Comparison of ENCODE assay signal across 8 cellular contexts in the genomic region with DNA sequence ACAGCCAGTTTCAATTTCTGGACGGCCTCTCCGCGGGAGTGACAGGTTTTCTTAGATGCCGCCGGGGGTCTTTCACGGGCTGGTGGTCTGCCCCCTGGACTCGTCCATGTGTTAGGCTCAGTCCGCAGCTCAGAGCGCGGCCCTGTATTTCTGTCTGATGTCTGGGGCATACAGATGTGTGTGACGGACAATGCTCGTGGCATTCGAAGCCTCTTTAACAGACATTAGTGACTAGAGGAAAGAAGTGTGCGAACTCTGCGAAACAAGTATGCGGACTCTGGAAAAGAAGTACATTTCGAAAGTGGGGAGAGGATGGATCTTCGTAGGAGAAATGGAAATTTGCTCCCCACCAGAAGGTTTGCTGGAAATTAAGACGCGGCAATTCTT. TPM values are rescaled to one million over a fixed set of nuclear protein-coding genes. Genes with fewer than 3 reads are reported as not detected.
DNase-seq lines count a peak whose midpoint lies in the region; ATAC-seq and TF ChIP-seq lines count a peak whose summit lies in the region.

No MANE protein-coding gene starts in this region.

- H3K27me3 ChIP-seq in CD8-positive, alpha-beta T cell (ENCODE audit: insufficient read depth, low read length), result no peaks in the 10 kb centered on the region
- H3K27me3 ChIP-seq in breast epithelium, result no peaks in the 10 kb centered on the region
- no peaks in the 10 kb centered on the region for H3K27me3 ChIP-seq in left lung
- no peaks in the 10 kb centered on the region for H3K27me3 ChIP-seq in testis

- TF ChIP-seq POLR2A in breast epithelium (IDR thresholded peaks at IDR 0.05) (no peak), testis (IDR thresholded peaks at IDR 0.05) (no peak)

- no peak for TF ChIP-seq CTCF in CD8-positive, alpha-beta T cell (IDR thresholded peaks at IDR 0.05)
- TF ChIP-seq CTCF in breast epithelium (IDR thresholded peaks at IDR 0.05) (no peak), left lung (IDR thresholded peaks at IDR 0.05) (no peak), testis (IDR thresholded peaks at IDR 0.05) (no peak)

- H3K9me3 ChIP-seq in CD8-positive, alpha-beta T cell (ENCODE audit: low read length), result no peaks in the 10 kb centered on the region
- H3K9me3 ChIP-seq in breast epithelium (no peaks in the 10 kb centered on the region), left lung (no peaks in the 10 kb centered on the region), testis (no peaks in the 10 kb centered on the region)

- CTCF ChIA-PET in CD8-positive, alpha-beta T cell (lab: Charles Lee), result interaction anchor here (1.1 to 3.1 kb wide), 3 partner anchors 10 to 184 kb away, joined by 3 to 25 read pairs (median 8); no protein-coding TSS in a partner anchor

- H3K36me3 ChIP-seq in CD8-positive, alpha-beta T cell (ENCODE audit: insufficient read depth, low read length), result no peaks in the 10 kb centered on the region
- no peaks in the 10 kb centered on the region for H3K36me3 ChIP-seq in breast epithelium
- no peaks in the 10 kb centered on the region for H3K36me3 ChIP-seq in left lung
- no peaks in the 10 kb centered on the region for H3K36me3 ChIP-seq in testis (ENCODE audit: low read depth, missing control alignments)

- DNase-seq in CD8-positive, alpha-beta T cell, result peak in 1 of 7 experiments; percentile 51
- DNase-seq in Kasumi-1 (lab: John Stamatoyannopoulos, UW), result peak; percentile 86 to 93
- peak in 1 of 2 donors; percentile 20 for DNase-seq in breast epithelium (ENCODE audit: low spot score in 2 of 2)
- peak in 1 of 2 donors; percentile 77 for DNase-seq in left lung
- DNase-seq in testis, result peak; percentile 46
- no peak for DNase-seq in DMS153 treated with DMSO at 0.1 percent for 48 hours (lab: John Stamatoyannopoulos, UW; ENCODE audit: unreplicated experiment)
- DNase-seq in stimulated activated CD4-positive, alpha-beta T cell treated with anti-CD3 and anti-CD28 coated beads, Interleukin-4, amount 100 ng/mL, for 4 hours, result no peak

- 0 to 1% methylated on average over 20 of the region's 20 CpGs for WGBS in testis, 2 donors

- intact Hi-C loops in CD8-positive, alpha-beta T cell (cut with DNase I, micrococcal nuclease), result loop anchor here (1.0 to 5.0 kb wide), 8 partner anchors 55 to 1535 kb away; a partner anchor contains a TSS
- intact Hi-C loops in breast epithelium (cut with DNase I; ENCODE audit: low total_unique reads), result no loop called here
- intact Hi-C loops in left lung (cut with DNase I), result no loop called here
- intact Hi-C loops in testis (cut with DNase I; ENCODE audit: low total_unique reads), result no loop called here

- peak overlapping the region; percentile 92 for H3K27ac Mint-ChIP-seq in CD8-positive, alpha-beta T cell

- H3K9me3 Mint-ChIP-seq in CD8-positive, alpha-beta T cell, result no peaks in the 10 kb centered on the region

- peak overlapping the region; percentile 76 for H3K4me3 ChIP-seq in CD8-positive, alpha-beta T cell (ENCODE audit: low read depth, low read length)
- peak overlapping the region; percentile 82 to 95 (median 93) for H3K4me3 ChIP-seq in breast epithelium
- H3K4me3 ChIP-seq in left lung, result peak overlapping the region; percentile 70 to 82
- peak overlapping the region; percentile 86 to 93 for H3K4me3 ChIP-seq in testis

- ATAC-seq in CD8-positive, alpha-beta T cell, result no peak
- ATAC-seq in left lung (no peak), GM19351 (IDR thresholded peaks at IDR 0.05; ENCODE audit: unreplicated experiment) (no peak)

- no peaks in the 10 kb centered on the region for H3K27me3 Mint-ChIP-seq in CD8-positive, alpha-beta T cell (ENCODE audit: low read depth)

- H3K4me1 ChIP-seq in CD8-positive, alpha-beta T cell (ENCODE audit: insufficient read depth, low read length), result peaks cover 4% of the 10 kb centered on the region
- no peaks in the 10 kb centered on the region for H3K4me1 ChIP-seq in breast epithelium
- peaks cover 3 to 11% of the 10 kb centered on the region in 2 donors for H3K4me1 ChIP-seq in left lung
- peaks cover 3% of the 10 kb centered on the region for H3K4me1 ChIP-seq in testis

- H3K36me3 Mint-ChIP-seq in CD8-positive, alpha-beta T cell, result peaks cover 6% of the 10 kb centered on the region

- peak overlapping the region; percentile 43 for H3K27ac ChIP-seq in CD8-positive, alpha-beta T cell (ENCODE audit: low read depth, low read length)
- peak overlapping the region; percentile 57 to 93 for H3K27ac ChIP-seq in breast epithelium
- H3K27ac ChIP-seq in left lung, result peak overlapping the region; percentile 78 to 93
- peak overlapping the region; percentile 93 to 95 for H3K27ac ChIP-seq in testis

- POLR2A ChIA-PET in CD8-positive, alpha-beta T cell (lab: Charles Lee), result interaction anchor here (0.8 to 3.3 kb wide), 5 partner anchors 10 to 881 kb away, joined by 3 to 10 read pairs (median 4); a partner anchor contains a TSS

- H3K4me3 Mint-ChIP-seq in CD8-positive, alpha-beta T cell, result peak overlapping the region; percentile 95

- H3K4me1 Mint-ChIP-seq in CD8-positive, alpha-beta T cell (ENCODE audit: low read depth), result peaks cover 20% of the 10 kb centered on the region

RNA-seq across cellular contexts. Expression of a gene that starts 0.8 kb away (rescaled TPM):
- 10 to 100 TPM; 29.3 to 32.4 TPM for total RNA-seq in CD8-positive, alpha-beta T cell
- total RNA-seq in breast epithelium, result 10 to 100 TPM; 47.2 to 68.8 (median 57.4) TPM
- total RNA-seq in left lung, result 10 to 100 TPM; 31.6 to 39.5 TPM
- total RNA-seq in testis, result 10 to 100 TPM; 74.1 to 81.9 TPM
- polyA plus RNA-seq in testis (ENCODE audit: insufficient read depth, low read depth, low replicate concordance), result 57.7 TPM

Comparison
In these comparisons a context has a peak if more than half of its experiments do, and no peak if none do; other contexts are left out.
1. DNase-seq: peak in Kasumi-1 (2 of 2) and testis (single experiment); none in DMS153 treated with DMSO at 0.1 percent for 48 hours (single experiment) and stimulated activated CD4-positive, alpha-beta T cell treated with anti-CD3 and anti-CD28 coated beads, Interleukin-4, amount 100 ng/mL, for 4 hours (0 of 2).
2. H3K27ac ChIP-seq: peak in every context shown above with its lines; median percentile 94 in testis; 86 in left lung; 75 in breast epithelium; 43 in CD8-positive, alpha-beta T cell.
3. intact Hi-C loops: an anchor here in CD8-positive, alpha-beta T cell (1.0 to 5.0 kb wide); none called in breast epithelium, left lung and testis.
4. Peak in every context shown above with its lines, with median percentiles within 50 percentile points of each other: H3K4me3 ChIP-seq.